In the genomic region with DNA sequence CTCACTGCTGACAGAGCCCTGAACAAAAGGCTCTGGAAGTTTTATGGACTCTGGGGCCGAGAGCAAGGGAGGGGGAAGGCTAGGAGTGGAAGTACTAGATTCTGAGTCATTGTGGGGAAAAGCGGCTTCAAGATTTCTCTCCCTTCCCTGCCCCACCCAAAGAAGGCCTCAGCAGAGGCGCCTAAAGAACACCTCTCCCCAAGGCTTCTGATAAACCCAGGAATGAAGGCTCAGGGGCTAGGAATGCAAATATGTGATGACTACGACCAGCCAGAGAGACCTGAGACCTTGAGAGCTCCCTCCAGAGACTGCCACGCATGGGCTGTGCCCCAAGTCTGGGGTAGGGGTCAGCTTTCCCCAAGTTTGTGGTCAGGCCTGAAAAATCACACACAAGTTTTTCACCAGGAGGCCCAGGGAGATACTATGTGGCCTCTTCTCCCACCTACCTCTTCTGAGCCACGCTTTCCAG, we compare ENCODE assay signal across 11 cellular contexts.
DNase-seq lines count a peak whose midpoint lies in the region; ATAC-seq, FAIRE-seq and TF ChIP-seq lines count a peak whose summit lies in the region.
"Had no signal": no experiment of that assay in that cellular context is flagged by ENCODE, and none has a peak within 500 bp of the region (broad histone marks: within the 10 kb centered on the region; RNA-seq: fewer than 3 reads in every experiment).

No MANE protein-coding gene starts in this region.

- no peaks in the 10 kb centered on the region for H3K36me3 ChIP-seq in SJSA1

- TF ChIP-seq CTCF in fibroblast of mammary gland (conservative IDR thresholded peaks at IDR 0.05; ENCODE audit: control insufficient read depth, insufficient read depth, low read depth, low read length) (no peak), D721Med (IDR thresholded peaks at IDR 0.05; ENCODE audit: insufficient read depth, missing control alignments) (no peak)

- peaks cover 9% of the 10 kb centered on the region for H3K36me3 Mint-ChIP-seq in stimulated activated effector memory CD8-positive, alpha-beta T cell treated with anti-CD3 and anti-CD28 coated beads, Interleukin-12 subunit alpha, Interleukin-12 subunit beta, amount 100 ng/mL, for 72 hours

- H3K4me3 Mint-ChIP-seq in stimulated activated effector memory CD8-positive, alpha-beta T cell treated with anti-CD3 and anti-CD28 coated beads, Interleukin-12 subunit alpha, Interleukin-12 subunit beta, amount 100 ng/mL, for 72 hours: no peak overlapping the region

- FAIRE-seq in H54 (lab: Jason Lieb, UNC): peak; percentile 95
- FAIRE-seq in D721Med (lab: Jason Lieb, UNC): no peak
- FAIRE-seq: frontal cortex had no signal

- TF ChIP-seq POLR2A in H54 (IDR thresholded peaks at IDR 0.05; ENCODE audit: low read depth, low read length): 0 out of 2 replicates have a peak, but pooled peaks have one; percentile 11

- ATAC-seq in stimulated activated effector memory CD8-positive, alpha-beta T cell treated with anti-CD3 and anti-CD28 coated beads, Interleukin-12 subunit alpha, Interleukin-12 subunit beta, amount 100 ng/mL, for 72 hours: no peak
- ATAC-seq: psoas muscle had no signal

- no peak overlapping the region for H3K4me3 ChIP-seq in SJSA1
- no peak overlapping the region for H3K4me3 ChIP-seq in fibroblast of mammary gland (ENCODE audit: control insufficient read depth, low read depth, low read length)
- H3K4me3 ChIP-seq: psoas muscle had no signal

- H3K4me1 Mint-ChIP-seq in stimulated activated effector memory CD8-positive, alpha-beta T cell treated with anti-CD3 and anti-CD28 coated beads, Interleukin-12 subunit alpha, Interleukin-12 subunit beta, amount 100 ng/mL, for 72 hours: peaks cover 77% of the 10 kb centered on the region

- H3K9me3 Mint-ChIP-seq in stimulated activated effector memory CD8-positive, alpha-beta T cell treated with anti-CD3 and anti-CD28 coated beads, Interleukin-12 subunit alpha, Interleukin-12 subunit beta, amount 100 ng/mL, for 72 hours: no peaks in the 10 kb centered on the region

- H3K4me1 ChIP-seq in SJSA1 (replicated peaks): peaks cover 98% of the 10 kb centered on the region

- H3K27me3 ChIP-seq in SJSA1 (replicated peaks): no peaks in the 10 kb centered on the region

- DNase-seq in H54 (ENCODE audit: insufficient read length, low spot score) (peak; percentile 82), SJSA1 (ENCODE audit: low read depth in 1 of 2, low spot score in 2 of 2) (peak; percentile 95 to 98), fibroblast of mammary gland (ENCODE audit: low read depth) (peak; percentile 97), D721Med (ENCODE audit: insufficient read length, low spot score) (no peak), NCI-H1930 (lab: John Stamatoyannopoulos, UW) (no peak), G401 (ENCODE audit: low spot score) (no peak)
- DNase-seq in stimulated activated effector memory CD8-positive, alpha-beta T cell treated with anti-CD3 and anti-CD28 coated beads, Interleukin-12 subunit alpha, Interleukin-12 subunit beta, amount 100 ng/mL, for 72 hours (ENCODE audit: low spot score in 2 of 2): no peak
- DNase-seq: activated CD4-positive, alpha-beta T cell treated with anti-CD3 and anti-CD28 coated beads, Interleukin-2, amount 50 U/mL, for 48 hours; NCI-H526 treated with DMSO at 0.1 percent for 48 hours; psoas muscle had no signal

- in situ Hi-C loops in G401 (cut with HindIII; ENCODE audit: low sequenced_read_pairs): no loop called here

- peak overlapping the region; percentile 92 for H3K27ac Mint-ChIP-seq in stimulated activated effector memory CD8-positive, alpha-beta T cell treated with anti-CD3 and anti-CD28 coated beads, Interleukin-12 subunit alpha, Interleukin-12 subunit beta, amount 100 ng/mL, for 72 hours

- H3K9me3 ChIP-seq in SJSA1 (replicated peaks): no peaks in the 10 kb centered on the region
- H3K9me3 ChIP-seq: psoas muscle had no signal

- H3K27ac ChIP-seq in SJSA1: peak overlapping the region; percentile 98
- H3K27ac ChIP-seq: psoas muscle had no signal

Comparison
In these comparisons a context has a peak if more than half of its experiments do, and no peak if none do; other contexts are left out.
1. DNase-seq: peak in H54 (single experiment), SJSA1 (2 of 2) and fibroblast of mammary gland (single experiment); none in stimulated activated effector memory CD8-positive, alpha-beta T cell treated with anti-CD3 and anti-CD28 coated beads, Interleukin-12 subunit alpha, Interleukin-12 subunit beta, amount 100 ng/mL, for 72 hours (0 of 2), D721Med (single experiment), NCI-H1930 (0 of 2) and G401 (single experiment).